ENCODE assay signal across 8 cellular contexts in the genomic region with DNA sequence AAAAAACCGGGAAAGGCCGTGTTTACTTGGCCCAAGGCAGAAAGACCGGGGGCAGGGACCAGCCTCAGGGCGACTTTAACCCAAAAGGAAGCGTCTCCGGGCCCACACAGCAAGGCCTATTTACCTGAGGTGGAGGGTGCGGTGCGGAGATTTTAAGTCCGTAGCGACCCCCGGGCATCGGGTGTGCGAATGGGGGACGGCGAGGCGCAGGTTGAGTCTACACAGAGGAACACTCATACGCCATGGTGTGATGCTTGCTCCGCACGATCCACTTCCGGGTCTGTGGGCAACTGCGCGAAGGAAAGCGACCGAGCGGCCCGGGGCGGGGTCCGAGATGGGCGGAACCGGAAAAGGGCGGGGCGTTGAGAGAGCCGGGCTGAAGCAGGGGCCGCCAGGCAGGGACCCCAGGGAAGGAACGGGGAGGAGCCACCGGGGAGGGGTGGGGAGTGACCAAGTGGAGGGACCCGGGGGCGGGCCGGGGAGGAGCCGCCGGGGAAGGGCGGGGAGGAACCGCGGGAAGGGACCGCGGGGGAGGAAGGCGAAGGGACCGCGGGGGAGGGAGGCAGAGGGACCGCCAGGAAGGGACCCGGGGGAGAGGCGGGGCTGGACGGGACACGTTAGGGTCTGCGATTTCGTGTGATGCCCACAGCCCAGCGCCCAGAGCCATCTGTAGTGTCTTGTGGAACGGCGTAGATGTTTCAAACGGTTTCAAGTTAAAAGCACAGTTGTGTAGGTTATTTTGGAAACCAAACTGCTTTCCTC. TPM values are rescaled to one million over a fixed set of nuclear protein-coding genes. Genes with fewer than 3 reads are reported as not detected.
DNase-seq lines count a peak whose midpoint lies in the region; ATAC-seq and TF ChIP-seq lines count a peak whose summit lies in the region.

A gene (minus strand): TSS at position 282 of the 762 bp plus-strand sequence. CDS start 17,146 bp downstream, outside the sequence.

- ATAC-seq in GM19035 (IDR thresholded peaks at IDR 0.05; ENCODE audit: unreplicated experiment) (peak; percentile 91), HG03354 (IDR thresholded peaks at IDR 0.05; ENCODE audit: poor library complexity, severe bottlenecking, unreplicated experiment) (peak; percentile 93)
- ATAC-seq in activated CD4-positive, alpha-beta T cell treated with anti-CD3 and anti-CD28 coated beads for 36 hours: peak; percentile 96

- POLR2A ChIA-PET in activated CD4-positive, alpha-beta T cell treated with anti-CD3 and anti-CD28 coated beads for 36 hours (lab: Charles Lee): no interaction called here

- peaks cover 40% of the 10 kb centered on the region for H3K36me3 Mint-ChIP-seq in activated CD4-positive, alpha-beta T cell treated with anti-CD3 and anti-CD28 coated beads for 36 hours (ENCODE audit: low read depth)

- H3K4me3 ChIP-seq in AG10803 (ENCODE audit: low read length): peak within 1 kb of the TSS; percentile 92
- H3K4me3 ChIP-seq in choroid plexus epithelial cell (ENCODE audit: low read depth, low read length): peak within 1 kb of the TSS; percentile 96
- peak within 1 kb of the TSS; percentile 67 for H3K4me3 ChIP-seq in kidney epithelial cell (ENCODE audit: low read depth, low read length)

- peaks cover 10% of the 10 kb centered on the region for H3K9me3 Mint-ChIP-seq in activated CD4-positive, alpha-beta T cell treated with anti-CD3 and anti-CD28 coated beads for 36 hours (ENCODE audit: low read depth)

- peak within 1 kb of the TSS; percentile 87 for H3K4me3 Mint-ChIP-seq in activated CD4-positive, alpha-beta T cell treated with anti-CD3 and anti-CD28 coated beads for 36 hours

- H3K27ac Mint-ChIP-seq in activated CD4-positive, alpha-beta T cell treated with anti-CD3 and anti-CD28 coated beads for 36 hours: peak within 1 kb of the TSS; percentile 91

- TF ChIP-seq CTCF in AG10803 (conservative IDR thresholded peaks at IDR 0.05; ENCODE audit: low read length) (no peak), choroid plexus epithelial cell (conservative IDR thresholded peaks at IDR 0.05; ENCODE audit: low read depth, low read length) (no peak), kidney epithelial cell (IDR thresholded peaks at IDR 0.05; ENCODE audit: insufficient read depth, low read length, poor library complexity, severe bottlenecking) (no peak)

- H3K36me3 ChIP-seq in kidney epithelial cell (ENCODE audit: control insufficient read depth, insufficient read depth, low read length): no peaks in the 10 kb centered on the region

- CTCF ChIA-PET in activated CD4-positive, alpha-beta T cell treated with anti-CD3 and anti-CD28 coated beads for 36 hours (lab: Charles Lee): no interaction called here

- H3K27me3 ChIP-seq in kidney epithelial cell (ENCODE audit: control insufficient read depth, insufficient read depth, low read length): no peaks in the 10 kb centered on the region

- no peaks in the 10 kb centered on the region for H3K27me3 Mint-ChIP-seq in activated CD4-positive, alpha-beta T cell treated with anti-CD3 and anti-CD28 coated beads for 36 hours

- peak; percentile 95 for DNase-seq in AG10803 (ENCODE audit: low read depth)
- peak; percentile 90 for DNase-seq in NCI-H510A (lab: John Stamatoyannopoulos, UW)
- DNase-seq in activated CD4-positive, alpha-beta T cell treated with anti-CD3 and anti-CD28 coated beads for 36 hours: peak; percentile 100
- DNase-seq in choroid plexus epithelial cell (ENCODE audit: low read depth): peak; percentile 98
- DNase-seq in kidney epithelial cell (ENCODE audit: low read depth): peak; percentile 71
- peak; percentile 95 to 98 for DNase-seq in stimulated activated CD4-positive, alpha-beta T cell treated with anti-CD3 and anti-CD28 coated beads, Interleukin-15, amount 100 ng/mL, for 48 hours (ENCODE audit: low read depth in 2 of 2)

- intact Hi-C loops in activated CD4-positive, alpha-beta T cell treated with anti-CD3 and anti-CD28 coated beads for 36 hours (cut with DNase I, micrococcal nuclease): loop anchor here (1.0 to 10.0 kb wide), 23 partner anchors 55 to 1091 kb away; a partner anchor contains a TSS

- H3K4me1 Mint-ChIP-seq in activated CD4-positive, alpha-beta T cell treated with anti-CD3 and anti-CD28 coated beads for 36 hours: peaks cover 18% of the 10 kb centered on the region

RNA-seq across cellular contexts. Expression of the gene that starts here (rescaled TPM):
- 10 to 100 TPM; 42.2 to 53.0 TPM for total RNA-seq in activated CD4-positive, alpha-beta T cell treated with anti-CD3 and anti-CD28 coated beads for 36 hours
- total RNA-seq in kidney epithelial cell: 16.5 and 21.8 TPM in 2 replicates

Comparison
In these comparisons a context has a peak if more than half of its experiments do, and no peak if none do; other contexts are left out.
1. Peak in every context shown above with its lines: DNase-seq, ATAC-seq and H3K4me3 ChIP-seq.